In the genomic region with DNA sequence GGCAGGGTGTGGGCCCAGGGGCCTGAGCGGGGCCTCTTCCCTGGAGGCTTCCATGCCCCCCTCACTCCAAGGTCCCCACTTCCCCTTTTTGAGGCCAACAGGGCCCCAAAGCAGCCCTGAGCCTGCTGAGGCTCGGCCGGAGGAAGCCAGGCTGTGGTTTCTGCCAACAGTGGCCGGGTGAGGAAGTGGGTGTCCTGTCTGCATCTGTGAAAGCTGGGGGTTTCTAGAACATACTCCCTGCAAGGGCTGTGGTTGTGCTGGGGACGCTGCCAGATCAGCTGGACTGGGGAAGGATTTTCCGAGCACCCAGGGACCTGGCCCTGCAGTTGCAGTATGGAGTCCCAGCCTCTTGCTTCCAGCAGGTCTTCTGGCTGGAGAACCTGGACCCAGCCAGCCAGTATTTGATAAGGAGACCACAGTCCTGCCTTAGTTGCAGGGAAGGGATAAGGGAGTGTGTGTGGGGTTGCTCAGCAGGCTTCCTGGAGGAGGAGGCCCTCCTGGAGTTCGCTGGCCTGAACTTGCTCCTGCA, we compare ENCODE assay signal across 1 cellular context.
TF ChIP-seq lines count a peak whose summit lies in the region.

No MANE protein-coding gene starts in this region.

TF ChIP-seq in GM12878, 131 proteins besides CTCF, POLR2A, EP300 and RAD21 (continued from another document and continues in another):
- peak in 1 of 2 experiments; percentile 75; a peak in 2 of 3 replicates for TF ChIP-seq EGR1 (IDR thresholded peaks at IDR 0.05; ENCODE audit: borderline replicate concordance in 1 of 2, low read depth in 2 of 2, low read length in 2 of 2)
- TF ChIP-seq BHLHE40 (IDR thresholded peaks at IDR 0.05; ENCODE audit: borderline replicate concordance in 1 of 2, low read depth in 2 of 2, low read length in 1 of 2), result peak; percentile 72 to 80; a peak in 3 of 4 replicates
- TF ChIP-seq, protein P1, sequence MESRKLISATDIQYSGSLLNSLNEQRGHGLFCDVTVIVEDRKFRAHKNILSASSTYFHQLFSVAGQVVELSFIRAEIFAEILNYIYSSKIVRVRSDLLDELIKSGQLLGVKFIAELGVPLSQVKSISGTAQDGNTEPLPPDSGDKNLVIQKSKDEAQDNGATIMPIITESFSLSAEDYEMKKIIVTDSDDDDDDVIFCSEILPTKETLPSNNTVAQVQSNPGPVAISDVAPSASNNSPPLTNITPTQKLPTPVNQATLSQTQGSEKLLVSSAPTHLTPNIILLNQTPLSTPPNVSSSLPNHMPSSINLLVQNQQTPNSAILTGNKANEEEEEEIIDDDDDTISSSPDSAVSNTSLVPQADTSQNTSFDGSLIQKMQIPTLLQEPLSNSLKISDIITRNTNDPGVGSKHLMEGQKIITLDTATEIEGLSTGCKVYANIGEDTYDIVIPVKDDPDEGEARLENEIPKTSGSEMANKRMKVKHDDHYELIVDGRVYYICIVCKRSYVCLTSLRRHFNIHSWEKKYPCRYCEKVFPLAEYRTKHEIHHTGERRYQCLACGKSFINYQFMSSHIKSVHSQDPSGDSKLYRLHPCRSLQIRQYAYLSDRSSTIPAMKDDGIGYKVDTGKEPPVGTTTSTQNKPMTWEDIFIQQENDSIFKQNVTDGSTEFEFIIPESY (IDR thresholded peaks at IDR 0.05), result no peak
- no peak for TF ChIP-seq PML (IDR thresholded peaks at IDR 0.05; ENCODE audit: low read length)
- peak; percentile 97; the same call in 1 of the 2 replicates for TF ChIP-seq MTA3 (IDR thresholded peaks at IDR 0.05; ENCODE audit: borderline replicate concordance, low read length)
- peak; percentile 87 for TF ChIP-seq MEF2B (IDR thresholded peaks at IDR 0.05; ENCODE audit: partially characterized antibody, poor library complexity, severe bottlenecking)
- peak; percentile 24; the same call in 1 of the 2 replicates for TF ChIP-seq TARDBP (IDR thresholded peaks at IDR 0.05; ENCODE audit: borderline replicate concordance)
- peak; percentile 74 for TF ChIP-seq MEF2A (IDR thresholded peaks at IDR 0.05; ENCODE audit: insufficient read depth, low read depth, low read length)
- TF ChIP-seq, protein P2, sequence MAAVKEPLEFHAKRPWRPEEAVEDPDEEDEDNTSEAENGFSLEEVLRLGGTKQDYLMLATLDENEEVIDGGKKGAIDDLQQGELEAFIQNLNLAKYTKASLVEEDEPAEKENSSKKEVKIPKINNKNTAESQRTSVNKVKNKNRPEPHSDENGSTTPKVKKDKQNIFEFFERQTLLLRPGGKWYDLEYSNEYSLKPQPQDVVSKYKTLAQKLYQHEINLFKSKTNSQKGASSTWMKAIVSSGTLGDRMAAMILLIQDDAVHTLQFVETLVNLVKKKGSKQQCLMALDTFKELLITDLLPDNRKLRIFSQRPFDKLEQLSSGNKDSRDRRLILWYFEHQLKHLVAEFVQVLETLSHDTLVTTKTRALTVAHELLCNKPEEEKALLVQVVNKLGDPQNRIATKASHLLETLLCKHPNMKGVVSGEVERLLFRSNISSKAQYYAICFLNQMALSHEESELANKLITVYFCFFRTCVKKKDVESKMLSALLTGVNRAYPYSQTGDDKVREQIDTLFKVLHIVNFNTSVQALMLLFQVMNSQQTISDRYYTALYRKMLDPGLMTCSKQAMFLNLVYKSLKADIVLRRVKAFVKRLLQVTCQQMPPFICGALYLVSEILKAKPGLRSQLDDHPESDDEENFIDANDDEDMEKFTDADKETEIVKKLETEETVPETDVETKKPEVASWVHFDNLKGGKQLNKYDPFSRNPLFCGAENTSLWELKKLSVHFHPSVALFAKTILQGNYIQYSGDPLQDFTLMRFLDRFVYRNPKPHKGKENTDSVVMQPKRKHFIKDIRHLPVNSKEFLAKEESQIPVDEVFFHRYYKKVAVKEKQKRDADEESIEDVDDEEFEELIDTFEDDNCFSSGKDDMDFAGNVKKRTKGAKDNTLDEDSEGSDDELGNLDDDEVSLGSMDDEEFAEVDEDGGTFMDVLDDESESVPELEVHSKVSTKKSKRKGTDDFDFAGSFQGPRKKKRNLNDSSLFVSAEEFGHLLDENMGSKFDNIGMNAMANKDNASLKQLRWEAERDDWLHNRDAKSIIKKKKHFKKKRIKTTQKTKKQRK (IDR thresholded peaks at IDR 0.05; ENCODE audit: low read depth, low read length), result no peak
- TF ChIP-seq, protein P3, sequence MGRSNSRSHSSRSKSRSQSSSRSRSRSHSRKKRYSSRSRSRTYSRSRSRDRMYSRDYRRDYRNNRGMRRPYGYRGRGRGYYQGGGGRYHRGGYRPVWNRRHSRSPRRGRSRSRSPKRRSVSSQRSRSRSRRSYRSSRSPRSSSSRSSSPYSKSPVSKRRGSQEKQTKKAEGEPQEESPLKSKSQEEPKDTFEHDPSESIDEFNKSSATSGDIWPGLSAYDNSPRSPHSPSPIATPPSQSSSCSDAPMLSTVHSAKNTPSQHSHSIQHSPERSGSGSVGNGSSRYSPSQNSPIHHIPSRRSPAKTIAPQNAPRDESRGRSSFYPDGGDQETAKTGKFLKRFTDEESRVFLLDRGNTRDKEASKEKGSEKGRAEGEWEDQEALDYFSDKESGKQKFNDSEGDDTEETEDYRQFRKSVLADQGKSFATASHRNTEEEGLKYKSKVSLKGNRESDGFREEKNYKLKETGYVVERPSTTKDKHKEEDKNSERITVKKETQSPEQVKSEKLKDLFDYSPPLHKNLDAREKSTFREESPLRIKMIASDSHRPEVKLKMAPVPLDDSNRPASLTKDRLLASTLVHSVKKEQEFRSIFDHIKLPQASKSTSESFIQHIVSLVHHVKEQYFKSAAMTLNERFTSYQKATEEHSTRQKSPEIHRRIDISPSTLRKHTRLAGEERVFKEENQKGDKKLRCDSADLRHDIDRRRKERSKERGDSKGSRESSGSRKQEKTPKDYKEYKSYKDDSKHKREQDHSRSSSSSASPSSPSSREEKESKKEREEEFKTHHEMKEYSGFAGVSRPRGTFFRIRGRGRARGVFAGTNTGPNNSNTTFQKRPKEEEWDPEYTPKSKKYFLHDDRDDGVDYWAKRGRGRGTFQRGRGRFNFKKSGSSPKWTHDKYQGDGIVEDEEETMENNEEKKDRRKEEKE (IDR thresholded peaks at IDR 0.05), result no peak
- TF ChIP-seq, protein P4, sequence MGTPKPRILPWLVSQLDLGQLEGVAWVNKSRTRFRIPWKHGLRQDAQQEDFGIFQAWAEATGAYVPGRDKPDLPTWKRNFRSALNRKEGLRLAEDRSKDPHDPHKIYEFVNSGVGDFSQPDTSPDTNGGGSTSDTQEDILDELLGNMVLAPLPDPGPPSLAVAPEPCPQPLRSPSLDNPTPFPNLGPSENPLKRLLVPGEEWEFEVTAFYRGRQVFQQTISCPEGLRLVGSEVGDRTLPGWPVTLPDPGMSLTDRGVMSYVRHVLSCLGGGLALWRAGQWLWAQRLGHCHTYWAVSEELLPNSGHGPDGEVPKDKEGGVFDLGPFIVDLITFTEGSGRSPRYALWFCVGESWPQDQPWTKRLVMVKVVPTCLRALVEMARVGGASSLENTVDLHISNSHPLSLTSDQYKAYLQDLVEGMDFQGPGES (IDR thresholded peaks at IDR 0.05), result no peak
- no peak for TF ChIP-seq CBX5 (IDR thresholded peaks at IDR 0.05; ENCODE audit: low read depth)
- TF ChIP-seq, protein P5, sequence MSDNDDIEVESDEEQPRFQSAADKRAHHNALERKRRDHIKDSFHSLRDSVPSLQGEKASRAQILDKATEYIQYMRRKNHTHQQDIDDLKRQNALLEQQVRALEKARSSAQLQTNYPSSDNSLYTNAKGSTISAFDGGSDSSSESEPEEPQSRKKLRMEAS (IDR thresholded peaks at IDR 0.05; ENCODE audit: low read depth, low read length), result peak; percentile 36; the same call in 1 of the 2 replicates
- TF ChIP-seq MYB (IDR thresholded peaks at IDR 0.05; ENCODE audit: borderline replicate concordance, low read depth, low read length), result no peak
- TF ChIP-seq GABPA (IDR thresholded peaks at IDR 0.05; ENCODE audit: low read depth), result no peak
- TF ChIP-seq ZNF622 (IDR thresholded peaks at IDR 0.05), result no peak
- no peak for TF ChIP-seq HDAC2 (IDR thresholded peaks at IDR 0.05)
- TF ChIP-seq NRF1 (conservative IDR thresholded peaks at IDR 0.05; ENCODE audit: low read depth, low read length), result no peak
- TF ChIP-seq, protein P6, sequence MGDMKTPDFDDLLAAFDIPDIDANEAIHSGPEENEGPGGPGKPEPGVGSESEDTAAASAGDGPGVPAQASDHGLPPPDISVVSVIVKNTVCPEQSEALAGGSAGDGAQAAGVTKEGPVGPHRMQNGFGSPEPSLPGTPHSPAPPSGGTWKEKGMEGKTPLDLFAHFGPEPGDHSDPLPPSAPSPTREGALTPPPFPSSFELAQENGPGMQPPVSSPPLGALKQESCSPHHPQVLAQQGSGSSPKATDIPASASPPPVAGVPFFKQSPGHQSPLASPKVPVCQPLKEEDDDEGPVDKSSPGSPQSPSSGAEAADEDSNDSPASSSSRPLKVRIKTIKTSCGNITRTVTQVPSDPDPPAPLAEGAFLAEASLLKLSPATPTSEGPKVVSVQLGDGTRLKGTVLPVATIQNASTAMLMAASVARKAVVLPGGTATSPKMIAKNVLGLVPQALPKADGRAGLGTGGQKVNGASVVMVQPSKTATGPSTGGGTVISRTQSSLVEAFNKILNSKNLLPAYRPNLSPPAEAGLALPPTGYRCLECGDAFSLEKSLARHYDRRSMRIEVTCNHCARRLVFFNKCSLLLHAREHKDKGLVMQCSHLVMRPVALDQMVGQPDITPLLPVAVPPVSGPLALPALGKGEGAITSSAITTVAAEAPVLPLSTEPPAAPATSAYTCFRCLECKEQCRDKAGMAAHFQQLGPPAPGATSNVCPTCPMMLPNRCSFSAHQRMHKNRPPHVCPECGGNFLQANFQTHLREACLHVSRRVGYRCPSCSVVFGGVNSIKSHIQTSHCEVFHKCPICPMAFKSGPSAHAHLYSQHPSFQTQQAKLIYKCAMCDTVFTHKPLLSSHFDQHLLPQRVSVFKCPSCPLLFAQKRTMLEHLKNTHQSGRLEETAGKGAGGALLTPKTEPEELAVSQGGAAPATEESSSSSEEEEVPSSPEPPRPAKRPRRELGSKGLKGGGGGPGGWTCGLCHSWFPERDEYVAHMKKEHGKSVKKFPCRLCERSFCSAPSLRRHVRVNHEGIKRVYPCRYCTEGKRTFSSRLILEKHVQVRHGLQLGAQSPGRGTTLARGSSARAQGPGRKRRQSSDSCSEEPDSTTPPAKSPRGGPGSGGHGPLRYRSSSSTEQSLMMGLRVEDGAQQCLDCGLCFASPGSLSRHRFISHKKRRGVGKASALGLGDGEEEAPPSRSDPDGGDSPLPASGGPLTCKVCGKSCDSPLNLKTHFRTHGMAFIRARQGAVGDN (IDR thresholded peaks at IDR 0.05), result peak; percentile 82
- TF ChIP-seq POLR2AphosphoS5 (IDR thresholded peaks at IDR 0.05; ENCODE audit: low read length), result no peak
- peak; percentile 58; the same call in 1 of the 2 replicates for TF ChIP-seq ZBED1 (IDR thresholded peaks at IDR 0.05; ENCODE audit: borderline replicate concordance)
- TF ChIP-seq, protein P7, sequence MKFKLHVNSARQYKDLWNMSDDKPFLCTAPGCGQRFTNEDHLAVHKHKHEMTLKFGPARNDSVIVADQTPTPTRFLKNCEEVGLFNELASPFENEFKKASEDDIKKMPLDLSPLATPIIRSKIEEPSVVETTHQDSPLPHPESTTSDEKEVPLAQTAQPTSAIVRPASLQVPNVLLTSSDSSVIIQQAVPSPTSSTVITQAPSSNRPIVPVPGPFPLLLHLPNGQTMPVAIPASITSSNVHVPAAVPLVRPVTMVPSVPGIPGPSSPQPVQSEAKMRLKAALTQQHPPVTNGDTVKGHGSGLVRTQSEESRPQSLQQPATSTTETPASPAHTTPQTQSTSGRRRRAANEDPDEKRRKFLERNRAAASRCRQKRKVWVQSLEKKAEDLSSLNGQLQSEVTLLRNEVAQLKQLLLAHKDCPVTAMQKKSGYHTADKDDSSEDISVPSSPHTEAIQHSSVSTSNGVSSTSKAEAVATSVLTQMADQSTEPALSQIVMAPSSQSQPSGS (IDR thresholded peaks at IDR 0.05; ENCODE audit: low read length), result peak; percentile 47; the same call in 1 of the 2 replicates
- TF ChIP-seq RFX5 (IDR thresholded peaks at IDR 0.05; ENCODE audit: low read depth, low read length), result no peak; the same call in 1 of the 2 replicates
- TF ChIP-seq NFIC (IDR thresholded peaks at IDR 0.05; ENCODE audit: low read depth, low read length), result peak; percentile 90
- TF ChIP-seq HCFC1 (IDR thresholded peaks at IDR 0.05; ENCODE audit: low read length), result no peak
- TF ChIP-seq, protein P8, sequence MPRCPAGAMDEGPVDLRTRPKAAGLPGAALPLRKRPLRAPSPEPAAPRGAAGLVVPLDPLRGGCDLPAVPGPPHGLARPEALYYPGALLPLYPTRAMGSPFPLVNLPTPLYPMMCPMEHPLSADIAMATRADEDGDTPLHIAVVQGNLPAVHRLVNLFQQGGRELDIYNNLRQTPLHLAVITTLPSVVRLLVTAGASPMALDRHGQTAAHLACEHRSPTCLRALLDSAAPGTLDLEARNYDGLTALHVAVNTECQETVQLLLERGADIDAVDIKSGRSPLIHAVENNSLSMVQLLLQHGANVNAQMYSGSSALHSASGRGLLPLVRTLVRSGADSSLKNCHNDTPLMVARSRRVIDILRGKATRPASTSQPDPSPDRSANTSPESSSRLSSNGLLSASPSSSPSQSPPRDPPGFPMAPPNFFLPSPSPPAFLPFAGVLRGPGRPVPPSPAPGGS (IDR thresholded peaks at IDR 0.05; ENCODE audit: borderline replicate concordance, insufficient read depth, low read depth, low read length, poor library complexity, severe bottlenecking), result peak; percentile 87
- no peak for TF ChIP-seq WRNIP1 (IDR thresholded peaks at IDR 0.05; ENCODE audit: borderline replicate concordance, low read depth, low read length)
- peak; percentile 93 for TF ChIP-seq NBN (IDR thresholded peaks at IDR 0.05)
- TF ChIP-seq, protein P9, sequence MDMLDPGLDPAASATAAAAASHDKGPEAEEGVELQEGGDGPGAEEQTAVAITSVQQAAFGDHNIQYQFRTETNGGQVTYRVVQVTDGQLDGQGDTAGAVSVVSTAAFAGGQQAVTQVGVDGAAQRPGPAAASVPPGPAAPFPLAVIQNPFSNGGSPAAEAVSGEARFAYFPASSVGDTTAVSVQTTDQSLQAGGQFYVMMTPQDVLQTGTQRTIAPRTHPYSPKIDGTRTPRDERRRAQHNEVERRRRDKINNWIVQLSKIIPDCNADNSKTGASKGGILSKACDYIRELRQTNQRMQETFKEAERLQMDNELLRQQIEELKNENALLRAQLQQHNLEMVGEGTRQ (IDR thresholded peaks at IDR 0.05; ENCODE audit: borderline replicate concordance, low read depth, low read length), result no peak
